1 cellular context compared by ENCODE assay signal in genomic region chr18:21612125-21613100, GRCh38.
TF ChIP-seq lines count a peak whose summit lies in the region.

Gene SNRPD1, plus strand, starts transcription at chr18:21612314. Its CDS starts 116 bp downstream, at chr18:21612430.

TF ChIP-seq in GM23338, 12 proteins besides CTCF, POLR2A, EP300 and RAD21 (continued from another document):
- no peak for TF ChIP-seq ZNF331 (CRISPR knock-in tag; IDR thresholded peaks at IDR 0.05; ENCODE audit: low read depth)
- peak; percentile 89 for TF ChIP-seq ETS1 (IDR thresholded peaks at IDR 0.05)
- no peak for TF ChIP-seq EZH2 (IDR thresholded peaks at IDR 0.05; ENCODE audit: low read depth, unreplicated experiment)
- no peak for TF ChIP-seq ZNF114 (CRISPR knock-in tag; IDR thresholded peaks at IDR 0.05)
- TF ChIP-seq NANOG (IDR thresholded peaks at IDR 0.05; ENCODE audit: borderline replicate concordance) = no peak
- TF ChIP-seq EZH2phosphoT487 (IDR thresholded peaks at IDR 0.05; ENCODE audit: unreplicated experiment) = no peak
- TF ChIP-seq REST (IDR thresholded peaks at IDR 0.05; ENCODE audit: unreplicated experiment) = no peak
